8 cellular contexts compared by ENCODE assay signal in the genomic region with DNA sequence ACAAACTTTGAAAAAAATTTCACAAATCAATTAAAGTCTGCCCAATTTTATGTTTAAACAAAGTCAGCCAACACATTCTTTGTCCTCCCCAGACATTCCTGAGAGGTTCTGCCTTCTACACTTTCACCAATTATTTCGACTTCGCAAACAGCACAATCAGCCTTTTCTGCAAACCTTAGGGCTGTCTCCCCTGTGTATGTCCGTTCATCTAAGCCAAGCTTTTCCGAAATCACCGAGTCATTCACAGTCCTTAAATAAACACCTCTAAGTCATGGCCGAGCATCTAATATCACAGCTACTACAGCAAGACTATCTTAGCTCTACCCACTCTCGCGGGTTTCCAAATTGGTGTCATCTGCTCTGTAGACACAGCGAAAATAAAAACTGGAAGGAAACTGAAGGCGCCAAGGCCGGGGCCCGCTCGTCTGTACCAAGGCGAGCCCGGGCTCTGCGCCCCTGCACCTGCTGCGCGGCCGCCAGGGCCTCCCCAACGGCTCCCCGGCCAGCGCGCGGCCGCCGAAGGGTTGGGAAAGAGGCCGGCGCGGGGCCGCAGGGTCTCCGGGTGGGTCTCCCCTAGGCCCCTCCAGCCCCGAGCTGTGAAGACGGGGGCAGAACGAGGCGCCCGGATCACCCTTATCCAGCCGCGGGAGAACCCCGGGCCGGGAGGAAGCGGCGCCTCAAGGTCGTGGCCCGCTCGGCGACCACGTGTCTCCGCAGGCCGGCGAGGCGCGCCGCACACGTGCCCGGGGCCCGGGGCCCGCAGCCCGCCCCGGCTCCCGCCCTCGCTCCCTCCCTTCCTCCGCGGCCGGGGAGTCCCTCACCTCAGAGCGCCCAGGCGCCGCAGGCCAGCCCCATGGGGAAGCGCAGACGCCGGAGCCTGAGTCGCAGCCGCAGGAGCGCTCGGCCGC. TPM values are rescaled to one million over a fixed set of nuclear protein-coding genes. Genes with fewer than 3 reads are reported as not detected.
DNase-seq lines count a peak whose midpoint lies in the region; ATAC-seq and TF ChIP-seq lines count a peak whose summit lies in the region.

No MANE protein-coding gene starts in this region.

- peak overlapping the region; percentile 84 for H3K27ac Mint-ChIP-seq in activated T-helper 2 cell treated with anti-CD3 and anti-CD28 coated beads, Interferon-gamma antibody, Interleukin-2, Interleukin-4, amounts not matched to agents 10 μg/mL and 5 μg/mL and 100 μg/mL, durations not matched to agents 14 hours and 24 hours and 36 hours

- ATAC-seq in HG02798 (IDR thresholded peaks at IDR 0.05; ENCODE audit: poor library complexity, unreplicated experiment) (peak; percentile 53), omental fat pad (ENCODE audit: low FRiP score) (peak; percentile 50)

- H3K27me3 Mint-ChIP-seq in activated T-helper 2 cell treated with anti-CD3 and anti-CD28 coated beads, Interferon-gamma antibody, Interleukin-2, Interleukin-4, amounts not matched to agents 10 μg/mL and 5 μg/mL and 100 μg/mL, durations not matched to agents 14 hours and 24 hours and 36 hours (ENCODE audit: low read depth) = no peaks in the 10 kb centered on the region

- peak overlapping the region; percentile 94 for H3K4me3 Mint-ChIP-seq in activated T-helper 2 cell treated with anti-CD3 and anti-CD28 coated beads, Interferon-gamma antibody, Interleukin-2, Interleukin-4, amounts not matched to agents 10 μg/mL and 5 μg/mL and 100 μg/mL, durations not matched to agents 14 hours and 24 hours and 36 hours (ENCODE audit: low read depth)

- H3K27ac ChIP-seq in 22Rv1 = peak overlapping the region; percentile 93

- intact Hi-C loops in activated T-helper 2 cell treated with anti-CD3 and anti-CD28 coated beads, Interferon-gamma antibody, Interleukin-2, Interleukin-4, amounts not matched to agents 10 μg/mL and 5 μg/mL and 100 μg/mL, durations not matched to agents 14 hours and 24 hours and 36 hours (cut with micrococcal nuclease) = loop anchor here (2.0 to 10.0 kb wide), 4 partner anchors 207 to 1025 kb away; partner anchors contain the start of genes CPSF3, ITGB1BP1 and TAF1B

- H3K9me3 Mint-ChIP-seq in activated T-helper 2 cell treated with anti-CD3 and anti-CD28 coated beads, Interferon-gamma antibody, Interleukin-2, Interleukin-4, amounts not matched to agents 10 μg/mL and 5 μg/mL and 100 μg/mL, durations not matched to agents 14 hours and 24 hours and 36 hours = no peaks in the 10 kb centered on the region

- TF ChIP-seq CTCF in 22Rv1 (IDR thresholded peaks at IDR 0.05) (no peak), GM12875 (IDR thresholded peaks at IDR 0.05; ENCODE audit: borderline replicate concordance, insufficient read depth, low read depth, low read length) (peak; percentile 14; the same call in 1 of the 2 replicates), omental fat pad (IDR thresholded peaks at IDR 0.05) (no peak)

- peaks cover 40% of the 10 kb centered on the region for H3K36me3 Mint-ChIP-seq in activated T-helper 2 cell treated with anti-CD3 and anti-CD28 coated beads, Interferon-gamma antibody, Interleukin-2, Interleukin-4, amounts not matched to agents 10 μg/mL and 5 μg/mL and 100 μg/mL, durations not matched to agents 14 hours and 24 hours and 36 hours (ENCODE audit: low read depth)

- DNase-seq in NCI-H146 (lab: John Stamatoyannopoulos, UW) (peak; percentile 61), glomerular visceral epithelial cell (ENCODE audit: extremely low spot score) (peak; percentile 30), omental fat pad (ENCODE audit: low spot score) (no peak), DMS153 (lab: John Stamatoyannopoulos, UW) (no peak)
- DNase-seq in activated T-helper 2 cell treated with anti-CD3 and anti-CD28 coated beads, Interferon-gamma antibody, Interleukin-2, Interleukin-4, amounts not matched to agents 10 μg/mL and 5 μg/mL and 100 μg/mL, durations not matched to agents 14 hours and 24 hours and 36 hours (ENCODE audit: low spot score) = no peak

- H3K4me3 ChIP-seq in GM12875 (ENCODE audit: low read depth, low read length) = peak overlapping the region; percentile 53

- peaks cover 38% of the 10 kb centered on the region for H3K4me1 Mint-ChIP-seq in activated T-helper 2 cell treated with anti-CD3 and anti-CD28 coated beads, Interferon-gamma antibody, Interleukin-2, Interleukin-4, amounts not matched to agents 10 μg/mL and 5 μg/mL and 100 μg/mL, durations not matched to agents 14 hours and 24 hours and 36 hours (ENCODE audit: low read depth)

RNA-seq across cellular contexts. Expression of gene ODC1, which starts 0.6 kb away (rescaled TPM):
- 161 and 164 TPM in 2 replicates for total RNA-seq in activated T-helper 2 cell treated with anti-CD3 and anti-CD28 coated beads, Interferon-gamma antibody, Interleukin-2, Interleukin-4, amounts not matched to agents 10 μg/mL and 5 μg/mL and 100 μg/mL, durations not matched to agents 14 hours and 24 hours and 36 hours
- 100 to 1,000 TPM in 2 of 4 donors, 10 to 100 TPM in 2; 46.8 to 264 (median 114) TPM for total RNA-seq in omental fat pad

Comparison
In these comparisons a context has a peak if more than half of its experiments do, and no peak if none do; other contexts are left out.
1. DNase-seq: peak in NCI-H146 (single experiment) and glomerular visceral epithelial cell (single experiment); none in activated T-helper 2 cell treated with anti-CD3 and anti-CD28 coated beads, Interferon-gamma antibody, Interleukin-2, Interleukin-4, amounts not matched to agents 10 μg/mL and 5 μg/mL and 100 μg/mL, durations not matched to agents 14 hours and 24 hours and 36 hours (single experiment), omental fat pad (single experiment) and DMS153 (single experiment).